29 cellular contexts compared by ENCODE assay signal in genomic region chr5:96124589-96124988, GRCh38.
DNase-seq lines count a peak whose midpoint lies in the region; ATAC-seq and TF ChIP-seq lines count a peak whose summit lies in the region.
"Had no signal": no experiment of that assay in that cellular context is flagged by ENCODE, and none has a peak within 500 bp of the region (broad histone marks: within the 10 kb centered on the region; RNA-seq: fewer than 3 reads in every experiment).

No MANE protein-coding gene starts in this region.

- no peak overlapping the region for H3K9ac ChIP-seq in SK-N-SH

- no peaks in the 10 kb centered on the region for H4K20me1 ChIP-seq in SK-N-SH (ENCODE audit: insufficient read depth)
- H4K20me1 ChIP-seq in hepatocyte (ENCODE audit: insufficient read depth, poor library complexity, severe bottlenecking): no peaks in the 10 kb centered on the region

- TF ChIP-seq CTCF in SK-N-SH (IDR thresholded peaks at IDR 0.05): no peak
- no peak for TF ChIP-seq CTCF in hepatocyte (IDR thresholded peaks at IDR 0.05; ENCODE audit: poor library complexity)

- DNase-seq in SK-N-SH (no peak), amniotic epithelial cell (ENCODE audit: low read depth) (peak; percentile 71), hepatocyte (ENCODE audit: low spot score) (no peak), NOMO-1 (lab: John Stamatoyannopoulos, UW; ENCODE audit: unreplicated experiment in 2 of 2) (no peak)
- DNase-seq in activated naive CD4-positive, alpha-beta T cell treated with anti-CD3 and anti-CD28 coated beads, Interleukin-2, amount 50 U/mL, for 16 hours: no peak
- DNase-seq: 8988T; activated CD4-positive, alpha-beta T cell treated with anti-CD3 and anti-CD28 coated beads, Interleukin-2, amount 50 U/mL, for 1 hour; activated CD4-positive, CD25-positive, alpha-beta regulatory T cell; activated gamma-delta T cell; activated T-cell treated with anti-CD3 and anti-CD28 coated beads, Interleukin-2, amount 50 U/mL, for 4 hours; Caco-2; central memory CD4-positive, alpha-beta T cell; DMS79; effector memory CD8-positive, alpha-beta T cell; left cardiac atrium; mucosa of descending colon; NCI-H146; NCI-H345; occipital lobe; substantia nigra; T-helper 1 cell had no signal

- H3K9me3 ChIP-seq in SK-N-SH (no peaks in the 10 kb centered on the region), hepatocyte (ENCODE audit: low read depth) (no peaks in the 10 kb centered on the region)
- H3K9me3 ChIP-seq: Caco-2, gastroesophageal sphincter, mucosa of descending colon, SJSA1 had no signal

- POLR2A ChIA-PET in SK-N-SH (lab: Yijun Ruan, JAX): no interaction called here

- H3K9me2 ChIP-seq in SK-N-SH (no peaks in the 10 kb centered on the region), hepatocyte (replicated peaks; ENCODE audit: insufficient read depth) (no peaks in the 10 kb centered on the region)

- CTCF ChIA-PET in SK-N-SH (lab: Yijun Ruan, JAX): no interaction called here

- 37% methylated on average over 1 of the region's 1 CpG for WGBS in SK-N-SH (ENCODE audit: low lambda C conversion rate)
- WGBS in hepatocyte (ENCODE audit: low lambda C conversion rate, missing lambda C conversion rate): 94% methylated on average over 1 of the region's 1 CpG

- H3K27me3 ChIP-seq in SK-N-SH (ENCODE audit: insufficient read depth): no peaks in the 10 kb centered on the region
- no peaks in the 10 kb centered on the region for H3K27me3 ChIP-seq in hepatocyte
- H3K27me3 ChIP-seq: gastroesophageal sphincter, SJSA1 had no signal

- no peaks in the 10 kb centered on the region for H3K36me3 ChIP-seq in SK-N-SH (replicated peaks in 1 of 2; ENCODE audit: control insufficient read depth in 1 of 2, insufficient read depth in 2 of 2, low read length in 1 of 2)
- H3K36me3 ChIP-seq in hepatocyte (replicated peaks; ENCODE audit: insufficient read depth, low read depth): no peaks in the 10 kb centered on the region
- H3K36me3 ChIP-seq: gastroesophageal sphincter, SJSA1 had no signal

- H3F3A ChIP-seq in SK-N-SH (replicated peaks; ENCODE audit: insufficient read depth): peaks cover 18% of the 10 kb centered on the region

- TF ChIP-seq EP300 in SK-N-SH (IDR thresholded peaks at IDR 0.05; ENCODE audit: borderline replicate concordance in 1 of 2, low read depth in 1 of 2, low read length in 1 of 2): no peak; a peak in 1 of 4 replicates

- H3K27ac ChIP-seq in SK-N-SH (ENCODE audit: low read depth in 2 of 2, low read length in 1 of 2) (peak overlapping the region; percentile 65 to 76; a peak in 3 of 4 replicates), hepatocyte (no peak overlapping the region)
- H3K27ac ChIP-seq: SJSA1 had no signal

- TF ChIP-seq RAD21 in SK-N-SH (IDR thresholded peaks at IDR 0.05; ENCODE audit: low read length): no peak

- H3K4me3 ChIP-seq in SK-N-SH (ENCODE audit: low read depth in 2 of 2, low read length in 1 of 2) (no peak overlapping the region), hepatocyte (no peak overlapping the region)
- H3K4me3 ChIP-seq: gastroesophageal sphincter, mucosa of descending colon, SJSA1 had no signal

- H3K79me2 ChIP-seq in SK-N-SH (ENCODE audit: insufficient read depth) (no peaks in the 10 kb centered on the region), hepatocyte (no peaks in the 10 kb centered on the region)

- H3K4me2 ChIP-seq in SK-N-SH (no peak overlapping the region; the same call in 1 of the 2 replicates), hepatocyte (peak overlapping the region; percentile 64)

- H2AFZ ChIP-seq in SK-N-SH (ENCODE audit: low read depth) (no peak overlapping the region), hepatocyte (no peak overlapping the region)

- ATAC-seq in SK-N-SH treated with all-trans-retinoic acid at 6 μM for 48 hours (no peak), HG02852 (IDR thresholded peaks at IDR 0.05; ENCODE audit: unreplicated experiment) (no peak), GM21825 (IDR thresholded peaks at IDR 0.05; ENCODE audit: unreplicated experiment) (no peak)
- ATAC-seq: activated T-cell treated with anti-CD3 and anti-CD28 coated beads, Interleukin-2, amount 50 U/mL, for 4 hours; effector memory CD8-positive, alpha-beta T cell; esophagus mucosa; gastroesophageal sphincter; natural killer cell treated with Interleukin-12 subunit alpha and Interleukin-12 subunit beta and Interleukin-15 and Interleukin-18, amount 100 ng/mL, for 72 hours; stimulated activated memory B cell treated with anti-CD40 and anti-IgM and Interleukin-4, amounts not matched to agents 10 μg/mL and 1 μg/mL and 100 μg/mL, for 72 hours had no signal

- H3K4me1 ChIP-seq in SK-N-SH (ENCODE audit: control insufficient read depth in 1 of 2, insufficient read depth in 2 of 2, low read depth in 1 of 2, low read length in 1 of 2): peaks cover 0 to 30% of the 10 kb centered on the region in 2 experiments; a peak in 2 of 4 replicates
- H3K4me1 ChIP-seq in hepatocyte (ENCODE audit: insufficient read depth): peaks cover 6% of the 10 kb centered on the region
- H3K4me1 ChIP-seq: SJSA1 had no signal

TF ChIP-seq in SK-N-SH, 30 proteins besides CTCF, POLR2A, EP300 and RAD21 (continues in another document):
- TF ChIP-seq REST (IDR thresholded peaks at IDR 0.05; ENCODE audit: low read depth, low read length) (no peak), MAX (IDR thresholded peaks at IDR 0.05; ENCODE audit: low read depth) (no peak), SMC3 (IDR thresholded peaks at IDR 0.05; ENCODE audit: low read depth, low read length) (no peak), CHD2 (IDR thresholded peaks at IDR 0.05; ENCODE audit: low read length, partially characterized antibody) (no peak)

TF ChIP-seq in SK-N-SH treated with all-trans-retinoic acid at 6 μM for 48 hours, 23 proteins besides CTCF, POLR2A, EP300 and RAD21:
- TF ChIP-seq ESRRG (CRISPR knock-in tag; IDR thresholded peaks at IDR 0.05): no peak
- no peak for TF ChIP-seq POU6F1 (CRISPR knock-in tag; IDR thresholded peaks at IDR 0.05; ENCODE audit: borderline replicate concordance, low read depth)
- TF ChIP-seq TOX (CRISPR knock-in tag; IDR thresholded peaks at IDR 0.05; ENCODE audit: borderline replicate concordance): no peak
- no peak for TF ChIP-seq RARB (CRISPR knock-in tag; IDR thresholded peaks at IDR 0.05)
- TF ChIP-seq PPARA (CRISPR knock-in tag; IDR thresholded peaks at IDR 0.05; ENCODE audit: borderline replicate concordance): no peak
- TF ChIP-seq ZFP30 (CRISPR knock-in tag; IDR thresholded peaks at IDR 0.05): no peak
- TF ChIP-seq CSRNP3 (CRISPR knock-in tag; IDR thresholded peaks at IDR 0.05): no peak
- no peak for TF ChIP-seq ZNF8 (CRISPR knock-in tag; IDR thresholded peaks at IDR 0.05)
- no peak for TF ChIP-seq ISL1 (CRISPR knock-in tag; IDR thresholded peaks at IDR 0.05)
- no peak for TF ChIP-seq CSDC2 (CRISPR knock-in tag; IDR thresholded peaks at IDR 0.05)
- TF ChIP-seq SNAI2 (CRISPR knock-in tag; IDR thresholded peaks at IDR 0.05): no peak
- TF ChIP-seq OSR1 (CRISPR knock-in tag; IDR thresholded peaks at IDR 0.05): no peak
- no peak for TF ChIP-seq ARNTL (CRISPR knock-in tag; IDR thresholded peaks at IDR 0.05; ENCODE audit: borderline replicate concordance, low read depth)
- no peak for TF ChIP-seq GLIS3 (CRISPR knock-in tag; IDR thresholded peaks at IDR 0.05)
- TF ChIP-seq CREB5 (CRISPR knock-in tag; IDR thresholded peaks at IDR 0.05; ENCODE audit: low read depth): no peak
- no peak for TF ChIP-seq BACH2 (CRISPR knock-in tag; IDR thresholded peaks at IDR 0.05; ENCODE audit: borderline replicate concordance)
